ENCODE assay signal across 13 cellular contexts in the genomic region with DNA sequence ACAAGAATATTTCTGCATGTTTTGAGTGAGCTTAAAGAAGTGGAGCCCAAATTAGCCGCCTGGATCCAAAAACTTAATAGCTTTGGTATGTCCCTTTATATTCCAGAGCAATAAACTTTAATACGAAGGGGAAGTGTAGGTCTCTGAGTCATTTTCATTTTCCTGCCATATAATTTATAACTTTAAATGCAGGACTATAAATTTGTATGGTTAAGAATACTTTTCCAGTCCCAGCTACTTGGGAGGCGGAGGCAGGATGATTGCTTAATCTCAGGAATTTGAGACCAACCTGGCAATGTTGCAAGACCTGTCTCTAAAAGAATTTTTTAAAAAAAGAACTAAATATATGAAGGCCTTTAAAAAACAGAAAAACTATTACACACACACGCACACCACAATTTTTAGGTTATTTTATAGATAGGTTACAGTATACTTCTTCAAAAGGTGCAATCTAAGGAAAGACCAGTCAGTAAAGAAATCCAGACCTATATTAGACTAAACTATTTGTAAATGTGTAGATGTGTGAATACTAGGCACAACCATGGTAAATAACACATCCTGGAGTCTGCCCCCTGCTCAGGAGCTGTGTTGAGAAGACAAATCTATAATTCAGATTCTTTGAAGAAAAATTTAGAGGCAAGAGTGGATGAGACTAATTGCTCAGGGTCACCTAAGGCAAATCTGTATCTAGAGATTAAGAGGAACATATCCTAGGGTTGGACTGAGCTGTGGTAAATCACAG.
A peak's percentile ranks its signal among the peaks of the same experiment; 100 is the strongest.
DNase-seq lines count a peak whose midpoint lies in the region; ATAC-seq, FAIRE-seq and TF ChIP-seq lines count a peak whose summit lies in the region.
"Had no signal": no experiment of that assay in that cellular context is flagged by ENCODE, and none has a peak within 500 bp of the region (broad histone marks: within the 10 kb centered on the region; RNA-seq: fewer than 3 reads in every experiment).

No MANE protein-coding gene starts in this region.

- no peak for TF ChIP-seq EP300 in SK-N-SH (IDR thresholded peaks at IDR 0.05; ENCODE audit: borderline replicate concordance in 1 of 2, low read depth in 1 of 2, low read length in 1 of 2)

- CTCF ChIA-PET in SK-N-SH (lab: Yijun Ruan, JAX) = interaction anchor here (1.3 kb wide), 2 partner anchors 67 to 177 kb away, joined by 3 to 4 read pairs; no protein-coding TSS in a partner anchor
- CTCF ChIA-PET in CD4-positive, alpha-beta memory T cell (lab: Charles Lee; ENCODE audit: partially characterized antibody) = no interaction called here

- no peak for FAIRE-seq in pancreas (lab: Jason Lieb, UNC)

- intact Hi-C loops in pancreas (cut with DNase I) = no loop called here
- intact Hi-C loops in CD4-positive, alpha-beta memory T cell (cut with micrococcal nuclease) = no loop called here

- H3K36me3 ChIP-seq in SK-N-SH (replicated peaks in 1 of 2; ENCODE audit: control insufficient read depth in 1 of 2, insufficient read depth in 2 of 2, low read length in 1 of 2) = peaks cover 73 to 76% of the 10 kb centered on the region in 2 experiments
- peaks cover 0 to 29% (median 3%) of the 10 kb centered on the region in 3 donors for H3K36me3 ChIP-seq in pancreas
- H3K36me3 ChIP-seq in CD4-positive, alpha-beta memory T cell (ENCODE audit: insufficient read depth, low read length) = peaks cover 22% of the 10 kb centered on the region

- no peaks in the 10 kb centered on the region for H4K20me1 ChIP-seq in SK-N-SH (ENCODE audit: insufficient read depth)
- H4K20me1 ChIP-seq: BLaER1 had no signal

- TF ChIP-seq CTCF in SK-N-SH (IDR thresholded peaks at IDR 0.05) = no peak
- no peak for TF ChIP-seq CTCF in fibroblast of pulmonary artery (IDR thresholded peaks at IDR 0.05; ENCODE audit: low read length, missing control alignments)
- no peak for TF ChIP-seq CTCF in pancreas (IDR thresholded peaks at IDR 0.05)

- ATAC-seq in pancreas (peak; percentile 9 to 28 (median 26)), GM19035 (IDR thresholded peaks at IDR 0.05; ENCODE audit: unreplicated experiment) (no peak)
- ATAC-seq: activated CD4-positive, alpha-beta T cell treated with anti-CD3 and anti-CD28 coated beads for 36 hours; activated naive CD4-positive, alpha-beta T cell treated with anti-CD3 and anti-CD28 coated beads, Interleukin-2, amount 50 U/mL, for 72 hours; natural killer cell treated with Interleukin-12 subunit alpha and Interleukin-12 subunit beta and Interleukin-15 and Interleukin-18, amount 100 ng/mL, for 72 hours had no signal

- H3K27ac ChIP-seq in SK-N-SH (ENCODE audit: low read depth in 2 of 2, low read length in 1 of 2) (peak overlapping the region; percentile 24 to 58), pancreas (peak overlapping the region; percentile 23 to 33 (median 30))
- H3K27ac ChIP-seq in CD4-positive, alpha-beta memory T cell (ENCODE audit: low read depth, low read length) = no peak overlapping the region
- H3K27ac ChIP-seq: BLaER1 had no signal

- H3F3A ChIP-seq in SK-N-SH (replicated peaks; ENCODE audit: insufficient read depth) = peaks cover 8% of the 10 kb centered on the region

- H3K9me3 ChIP-seq in SK-N-SH = no peaks in the 10 kb centered on the region
- no peaks in the 10 kb centered on the region for H3K9me3 ChIP-seq in pancreas
- H3K9me3 ChIP-seq in CD4-positive, alpha-beta memory T cell (ENCODE audit: control insufficient read depth in 1 of 2, low read length in 2 of 2) = no peaks in the 10 kb centered on the region
- H3K9me3 ChIP-seq: BLaER1 had no signal

- TF ChIP-seq RAD21 in SK-N-SH (IDR thresholded peaks at IDR 0.05; ENCODE audit: low read length) = no peak

- no peaks in the 10 kb centered on the region for H3K9me2 ChIP-seq in SK-N-SH

- no peaks in the 10 kb centered on the region for H3K79me2 ChIP-seq in SK-N-SH (ENCODE audit: insufficient read depth)

- H3K4me3 ChIP-seq in SK-N-SH (ENCODE audit: low read depth in 2 of 2, low read length in 1 of 2) (no peak overlapping the region), fibroblast of pulmonary artery (replicated peaks; ENCODE audit: low read depth, low read length) (no peak overlapping the region), pancreas (no peak overlapping the region)
- H3K4me3 ChIP-seq in CD4-positive, alpha-beta memory T cell (ENCODE audit: low read length in 2 of 2) = no peak overlapping the region
- H3K4me3 ChIP-seq: BLaER1 had no signal

- H3K9ac ChIP-seq in SK-N-SH = no peak overlapping the region
- H3K9ac ChIP-seq: BLaER1 had no signal

- 62% methylated on average over 4 of the region's 4 CpGs for WGBS in SK-N-SH (ENCODE audit: low lambda C conversion rate)
- 71 to 78% methylated on average over 4 of the region's 4 CpGs for WGBS in pancreas, 2 donors

- POLR2A ChIA-PET in SK-N-SH (lab: Yijun Ruan, JAX) = no interaction called here
- POLR2A ChIA-PET in CD4-positive, alpha-beta memory T cell (lab: Charles Lee; ENCODE audit: partially characterized antibody) = no interaction called here

- no peaks in the 10 kb centered on the region for H3K4me1 Mint-ChIP-seq in CD4-positive, alpha-beta memory T cell
- H3K4me1 Mint-ChIP-seq: activated CD4-positive, alpha-beta T cell treated with anti-CD3 and anti-CD28 coated beads for 36 hours had no signal

- H3K36me3 Mint-ChIP-seq in CD4-positive, alpha-beta memory T cell = peaks cover 58 to 72% of the 10 kb centered on the region in 2 donors

- peak overlapping the region in 1 of 7 donors; percentile 46 for H3K27ac Mint-ChIP-seq in CD4-positive, alpha-beta memory T cell
- H3K27ac Mint-ChIP-seq: activated CD4-positive, alpha-beta T cell treated with anti-CD3 and anti-CD28 coated beads for 36 hours; activated naive CD4-positive, alpha-beta T cell treated with anti-CD3 and anti-CD28 coated beads, Interleukin-2, amount 50 U/mL, for 72 hours; natural killer cell treated with Interleukin-12 subunit alpha and Interleukin-12 subunit beta and Interleukin-15 and Interleukin-18, amount 100 ng/mL, for 72 hours had no signal

- H3K4me1 ChIP-seq in SK-N-SH (ENCODE audit: control insufficient read depth in 1 of 2, insufficient read depth in 2 of 2, low read depth in 1 of 2, low read length in 1 of 2) = no peaks in the 10 kb centered on the region; a peak in 1 of 4 replicates
- no peaks in the 10 kb centered on the region for H3K4me1 ChIP-seq in pancreas
- H3K4me1 ChIP-seq in CD4-positive, alpha-beta memory T cell (ENCODE audit: insufficient read depth, low read length) = no peaks in the 10 kb centered on the region
- H3K4me1 ChIP-seq: BLaER1 had no signal

- H3K9me3 Mint-ChIP-seq in CD4-positive, alpha-beta memory T cell = no peaks in the 10 kb centered on the region
- H3K9me3 Mint-ChIP-seq: activated naive CD4-positive, alpha-beta T cell treated with anti-CD3 and anti-CD28 coated beads, Interleukin-2, amount 50 U/mL, for 72 hours; natural killer cell treated with Interleukin-12 subunit alpha and Interleukin-12 subunit beta and Interleukin-15 and Interleukin-18, amount 100 ng/mL, for 72 hours had no signal

- no peaks in the 10 kb centered on the region for H3K27me3 Mint-ChIP-seq in CD4-positive, alpha-beta memory T cell
- H3K27me3 Mint-ChIP-seq: activated CD4-positive, alpha-beta T cell treated with anti-CD3 and anti-CD28 coated beads for 36 hours; natural killer cell treated with Interleukin-12 subunit alpha and Interleukin-12 subunit beta and Interleukin-15 and Interleukin-18, amount 100 ng/mL, for 72 hours had no signal

- H3K4me2 ChIP-seq in SK-N-SH = no peak overlapping the region
- H3K4me2 ChIP-seq: BLaER1 had no signal

- peak; percentile 19 for DNase-seq in AG08395 (ENCODE audit: low spot score)
- DNase-seq in SK-N-SH = no peak
- peak; percentile 90 for DNase-seq in fibroblast of pulmonary artery (ENCODE audit: low read depth)
- DNase-seq in pancreas = peak in 2 of 6 donors; percentile 12 to 17
- DNase-seq in activated CD4-positive, alpha-beta T cell treated with anti-CD3 and anti-CD28 coated beads for 1 hour = no peak
- DNase-seq in CD4-positive, alpha-beta memory T cell = no peak
- DNase-seq in kidney tubule cell (ENCODE audit: low spot score) = no peak
- DNase-seq: activated CD4-positive, alpha-beta T cell treated with anti-CD3 and anti-CD28 coated beads for 36 hours; NCI-H2171 treated with DMSO at 0.1 percent for 48 hours had no signal

- no peak overlapping the region for H3K4me3 Mint-ChIP-seq in CD4-positive, alpha-beta memory T cell
- H3K4me3 Mint-ChIP-seq: activated CD4-positive, alpha-beta T cell treated with anti-CD3 and anti-CD28 coated beads for 36 hours; natural killer cell treated with Interleukin-12 subunit alpha and Interleukin-12 subunit beta and Interleukin-15 and Interleukin-18, amount 100 ng/mL, for 72 hours had no signal

- H2AFZ ChIP-seq in SK-N-SH (ENCODE audit: low read depth) = no peak overlapping the region

- H3K27me3 ChIP-seq in SK-N-SH (ENCODE audit: insufficient read depth) = no peaks in the 10 kb centered on the region
- no peaks in the 10 kb centered on the region for H3K27me3 ChIP-seq in pancreas
- H3K27me3 ChIP-seq in CD4-positive, alpha-beta memory T cell (ENCODE audit: insufficient read depth, low read length) = no peaks in the 10 kb centered on the region
- H3K27me3 ChIP-seq: BLaER1 had no signal

TF ChIP-seq in SK-N-SH, 30 proteins besides CTCF, POLR2A, EP300 and RAD21:
- no peak for TF ChIP-seq FOSL2 (IDR thresholded peaks at IDR 0.05; ENCODE audit: borderline replicate concordance, low read depth)
- TF ChIP-seq, protein P1, sequence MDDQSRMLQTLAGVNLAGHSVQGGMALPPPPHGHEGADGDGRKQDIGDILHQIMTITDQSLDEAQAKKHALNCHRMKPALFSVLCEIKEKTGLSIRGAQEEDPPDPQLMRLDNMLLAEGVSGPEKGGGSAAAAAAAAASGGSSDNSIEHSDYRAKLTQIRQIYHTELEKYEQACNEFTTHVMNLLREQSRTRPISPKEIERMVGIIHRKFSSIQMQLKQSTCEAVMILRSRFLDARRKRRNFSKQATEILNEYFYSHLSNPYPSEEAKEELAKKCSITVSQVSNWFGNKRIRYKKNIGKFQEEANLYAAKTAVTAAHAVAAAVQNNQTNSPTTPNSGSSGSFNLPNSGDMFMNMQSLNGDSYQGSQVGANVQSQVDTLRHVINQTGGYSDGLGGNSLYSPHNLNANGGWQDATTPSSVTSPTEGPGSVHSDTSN (IDR thresholded peaks at IDR 0.05) = 0 out of 2 replicates have a peak, but pooled peaks have one; percentile 7
TF ChIP-seq in SK-N-SH: peak in this region for 1.

Comparison
In these comparisons a context has a peak if more than half of its experiments do, and no peak if none do; other contexts are left out.
1. DNase-seq: peak in AG08395 (single experiment) and fibroblast of pulmonary artery (single experiment); none in SK-N-SH (single experiment), activated CD4-positive, alpha-beta T cell treated with anti-CD3 and anti-CD28 coated beads for 1 hour (single experiment), CD4-positive, alpha-beta memory T cell (0 of 5) and kidney tubule cell (single experiment).